ENCODE assay signal across 8 cellular contexts in genomic region chr9:97598461-97599288, GRCh38. TPM values are rescaled to one million over a fixed set of nuclear protein-coding genes. Genes with fewer than 3 reads are reported as not detected.
DNase-seq lines count a peak whose midpoint lies in the region; ATAC-seq lines count a peak whose summit lies in the region.

No MANE protein-coding gene starts in this region.

- DNase-seq in COLO829 (ENCODE audit: low spot score) (peak; percentile 75), HK-2 (ENCODE audit: unreplicated experiment) (peak; percentile 54), NCI-H82 (lab: John Stamatoyannopoulos, UW) (peak; percentile 83), mesenchymal stem cell (peak; percentile 81)
- peak; percentile 77 for DNase-seq in activated CD4-positive, alpha-beta memory T cell treated with anti-CD3 and anti-CD28 coated beads, Interleukin-2, amount 10 ng/mL, durations not matched to agents 7 days and 5 days
- DNase-seq in effector CD4-positive, alpha-beta T cell = peak; percentile 60
- DNase-seq in stimulated activated CD8-positive, alpha-beta memory T cell treated with anti-CD3 and anti-CD28 coated beads, Interleukin-15, amount 100 ng/mL, for 48 hours (ENCODE audit: low read depth in 2 of 2) = peak; percentile 29 to 44

- no peak overlapping the region for H3K23ac ChIP-seq in mesenchymal stem cell (ENCODE audit: low read length in 2 of 2)

- no peak overlapping the region for H2AK5ac ChIP-seq in mesenchymal stem cell (ENCODE audit: low read length, severe bottlenecking)

- H2BK5ac ChIP-seq in mesenchymal stem cell (ENCODE audit: low read depth, low read length, poor library complexity, severe bottlenecking) = no peak overlapping the region

- H3K36me3 Mint-ChIP-seq in activated CD4-positive, alpha-beta memory T cell treated with anti-CD3 and anti-CD28 coated beads, Interleukin-2, amount 10 ng/mL, durations not matched to agents 7 days and 5 days (ENCODE audit: low read depth) = peaks cover 20% of the 10 kb centered on the region

- H3K4me2 ChIP-seq in mesenchymal stem cell (ENCODE audit: low read length, poor library complexity, severe bottlenecking) = no peak overlapping the region

- no peaks in the 10 kb centered on the region for H3K27me3 Mint-ChIP-seq in activated CD4-positive, alpha-beta memory T cell treated with anti-CD3 and anti-CD28 coated beads, Interleukin-2, amount 10 ng/mL, durations not matched to agents 7 days and 5 days

- peaks cover 24 to 45% of the 10 kb centered on the region in 2 experiments for H3K36me3 ChIP-seq in mesenchymal stem cell (ENCODE audit: control insufficient read depth in 1 of 2, insufficient read depth in 2 of 2, low read depth in 1 of 2, low read length in 2 of 2)

- POLR2A ChIA-PET in activated CD4-positive, alpha-beta memory T cell treated with anti-CD3 and anti-CD28 coated beads, Interleukin-2, amount 10 ng/mL, durations not matched to agents 7 days and 5 days (lab: Charles Lee) = interaction anchor here (1.1 to 1.5 kb wide), 2 partner anchors 35 to 130 kb away, joined by 4 to 5 read pairs; partner anchors contain the start of genes NCBP1 and TSTD2

- H3K9me3 Mint-ChIP-seq in activated CD4-positive, alpha-beta memory T cell treated with anti-CD3 and anti-CD28 coated beads, Interleukin-2, amount 10 ng/mL, durations not matched to agents 7 days and 5 days = no peaks in the 10 kb centered on the region

- H3K14ac ChIP-seq in mesenchymal stem cell (ENCODE audit: low read length in 2 of 2) = no peak overlapping the region

- H3K9ac ChIP-seq in mesenchymal stem cell (ENCODE audit: low read length) = no peak overlapping the region

- H3K4me3 ChIP-seq in mesenchymal stem cell (ENCODE audit: insufficient read depth in 1 of 2, low read depth in 1 of 2, low read length in 2 of 2) = no peak overlapping the region

- no peak overlapping the region for H3K4ac ChIP-seq in mesenchymal stem cell (ENCODE audit: low read depth in 1 of 2, low read length in 2 of 2)

- H3K9me3 ChIP-seq in mesenchymal stem cell (ENCODE audit: control insufficient read depth, low read length) = no peaks in the 10 kb centered on the region

- 31% methylated on average over 11 of the region's 11 CpGs for WGBS in mesenchymal stem cell

- H3K4me3 Mint-ChIP-seq in activated CD4-positive, alpha-beta memory T cell treated with anti-CD3 and anti-CD28 coated beads, Interleukin-2, amount 10 ng/mL, durations not matched to agents 7 days and 5 days = no peak overlapping the region

- no peak overlapping the region for H2AFZ ChIP-seq in mesenchymal stem cell (ENCODE audit: low read depth, low read length)

- CTCF ChIA-PET in activated CD4-positive, alpha-beta memory T cell treated with anti-CD3 and anti-CD28 coated beads, Interleukin-2, amount 10 ng/mL, durations not matched to agents 7 days and 5 days (lab: Charles Lee) = interaction anchor here (0.6 to 3.2 kb wide), 54 partner anchors 9 to 744 kb away, joined by 3 to 89 read pairs (median 4); partner anchors contain the start of genes NCBP1, TDRD7, TMOD1 and TRMO

- no peaks in the 10 kb centered on the region for H3K4me1 ChIP-seq in mesenchymal stem cell (ENCODE audit: control insufficient read depth, insufficient read depth, low read depth, low read length)

- H3K27ac ChIP-seq in mesenchymal stem cell (ENCODE audit: low read length, poor library complexity, severe bottlenecking) = no peak overlapping the region

- no peaks in the 10 kb centered on the region for H3K79me1 ChIP-seq in mesenchymal stem cell (replicated peaks; ENCODE audit: low read length, poor library complexity, severe bottlenecking)

- H3K18ac ChIP-seq in mesenchymal stem cell (ENCODE audit: low read depth in 1 of 2, low read length in 2 of 2) = no peak overlapping the region

- peaks cover 0 to 2% of the 10 kb centered on the region in 2 experiments for H3K27me3 ChIP-seq in mesenchymal stem cell (ENCODE audit: control insufficient read depth in 1 of 2, insufficient read depth in 1 of 2, low read length in 2 of 2)

- H2BK12ac ChIP-seq in mesenchymal stem cell (ENCODE audit: low read length in 2 of 2) = no peak overlapping the region

- ATAC-seq in GM19467 (IDR thresholded peaks at IDR 0.05; ENCODE audit: unreplicated experiment) = peak; percentile 76

- H3K27ac Mint-ChIP-seq in activated CD4-positive, alpha-beta memory T cell treated with anti-CD3 and anti-CD28 coated beads, Interleukin-2, amount 10 ng/mL, durations not matched to agents 7 days and 5 days = no peak overlapping the region

- H4K91ac ChIP-seq in mesenchymal stem cell (ENCODE audit: low read length) = no peak overlapping the region

- H2BK120ac ChIP-seq in mesenchymal stem cell (ENCODE audit: low read depth, low read length) = no peak overlapping the region

- no peak overlapping the region for H4K8ac ChIP-seq in mesenchymal stem cell (ENCODE audit: low read length)

- H3K4me1 Mint-ChIP-seq in activated CD4-positive, alpha-beta memory T cell treated with anti-CD3 and anti-CD28 coated beads, Interleukin-2, amount 10 ng/mL, durations not matched to agents 7 days and 5 days = peaks cover 7% of the 10 kb centered on the region

- H2BK15ac ChIP-seq in mesenchymal stem cell (ENCODE audit: low read depth, poor library complexity, severe bottlenecking) = no peak overlapping the region

RNA-seq across cellular contexts. Expression of gene TSTD2, which starts 34.5 kb away (rescaled TPM):
- 10 to 100 TPM; 10.5 to 12.2 TPM for total RNA-seq in activated CD4-positive, alpha-beta memory T cell treated with anti-CD3 and anti-CD28 coated beads, Interleukin-2, amount 10 ng/mL, durations not matched to agents 7 days and 5 days
- 8.8 TPM for polyA plus RNA-seq in mesenchymal stem cell (2013, experiment 1 of 2)
- 8.7 TPM for polyA plus RNA-seq in mesenchymal stem cell (2013, experiment 2 of 2)

RNA-seq across cellular contexts. Expression of gene NCBP1, which starts 34.9 kb away (rescaled TPM):
- total RNA-seq in activated CD4-positive, alpha-beta memory T cell treated with anti-CD3 and anti-CD28 coated beads, Interleukin-2, amount 10 ng/mL, durations not matched to agents 7 days and 5 days = 10 to 100 TPM; 34.5 to 36.5 TPM
- polyA plus RNA-seq in mesenchymal stem cell (2013, experiment 1 of 2) = 18.0 TPM
- 20.8 TPM for polyA plus RNA-seq in mesenchymal stem cell (2013, experiment 2 of 2)
